21 cellular contexts compared by ENCODE assay signal in the genomic region with DNA sequence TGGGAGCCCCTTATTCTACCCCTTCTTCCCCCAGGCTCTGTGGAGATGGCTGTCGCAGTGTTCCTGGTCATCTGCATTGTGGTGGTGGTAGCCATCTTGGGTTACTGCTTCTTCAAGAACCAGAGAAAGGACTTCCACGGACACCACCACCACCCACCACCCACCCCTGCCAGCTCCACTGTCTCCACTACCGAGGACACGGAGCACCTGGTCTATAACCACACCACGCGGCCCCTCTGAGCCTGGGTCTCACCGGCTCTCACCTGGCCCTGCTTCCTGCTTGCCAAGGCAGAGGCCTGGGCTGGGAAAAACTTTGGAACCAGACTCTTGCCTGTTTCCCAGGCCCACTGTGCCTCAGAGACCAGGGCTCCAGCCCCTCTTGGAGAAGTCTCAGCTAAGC. TPM values are rescaled to one million over a fixed set of nuclear protein-coding genes. Genes with fewer than 3 reads are reported as not detected.
DNase-seq lines count a peak whose midpoint lies in the region; ATAC-seq and TF ChIP-seq lines count a peak whose summit lies in the region.
"Had no signal": no experiment of that assay in that cellular context is flagged by ENCODE, and none has a peak within 500 bp of the region (broad histone marks: within the 10 kb centered on the region; RNA-seq: fewer than 3 reads in every experiment).

No MANE protein-coding gene starts in this region.

- H3K36me3 ChIP-seq in breast epithelium, result no peaks in the 10 kb centered on the region
- H3K36me3 ChIP-seq in mammary epithelial cell (ENCODE audit: insufficient read depth, low read length), result peaks cover 14% of the 10 kb centered on the region
- H3K36me3 ChIP-seq in body of pancreas (replicated peaks in 1 of 2; ENCODE audit: insufficient read depth in 1 of 2, low read depth in 2 of 2), result peaks cover 5 to 25% of the 10 kb centered on the region in 2 donors
- peaks cover 17% of the 10 kb centered on the region for H3K36me3 ChIP-seq in neutrophil
- no peaks in the 10 kb centered on the region for H3K36me3 ChIP-seq in vagina
- H3K36me3 ChIP-seq: gastrocnemius medialis had no signal

- H4K20me1 ChIP-seq in mammary epithelial cell (ENCODE audit: insufficient read depth, low read length), result no peaks in the 10 kb centered on the region

- H3K9ac ChIP-seq in mammary epithelial cell (ENCODE audit: insufficient read depth, low read length), result no peak overlapping the region

- H3K4me3 ChIP-seq in breast epithelium (no peak overlapping the region), mammary epithelial cell (replicated peaks in 1 of 3; ENCODE audit: insufficient read depth in 1 of 3, low read depth in 2 of 3, low read length in 3 of 3) (no peak overlapping the region), body of pancreas (no peak overlapping the region), neutrophil (ENCODE audit: low read depth in 1 of 2, low read length in 1 of 2) (no peak overlapping the region), vagina (no peak overlapping the region)
- H3K4me3 ChIP-seq: BLaER1, gastrocnemius medialis, psoas muscle had no signal

- dilution Hi-C loops in mammary epithelial cell (cut with HindIII; ENCODE audit: low sequenced_read_pairs), result no loop called here

- peak overlapping the region; percentile 80 to 88 for H3K27ac ChIP-seq in breast epithelium
- H3K27ac ChIP-seq in mammary epithelial cell (ENCODE audit: insufficient read depth, low read depth, low read length), result no peak overlapping the region
- peak overlapping the region in 3 of 4 donors; percentile 58 to 74 (median 72) for H3K27ac ChIP-seq in body of pancreas
- peak overlapping the region; percentile 37 for H3K27ac ChIP-seq in neutrophil
- H3K27ac ChIP-seq in vagina, result peak overlapping the region; percentile 56
- H3K27ac ChIP-seq: BLaER1, gastrocnemius medialis, psoas muscle had no signal

- H3K4me1 ChIP-seq in breast epithelium, result peaks cover 0 to 5% of the 10 kb centered on the region in 2 donors
- no peaks in the 10 kb centered on the region for H3K4me1 ChIP-seq in mammary epithelial cell (ENCODE audit: insufficient read depth, low read length)
- peaks cover 36% of the 10 kb centered on the region for H3K4me1 ChIP-seq in body of pancreas
- H3K4me1 ChIP-seq in neutrophil (ENCODE audit: control insufficient read depth in 1 of 2, insufficient read depth in 1 of 2, low read depth in 1 of 2, low read length in 1 of 2), result peaks cover 23 to 43% of the 10 kb centered on the region in 2 experiments
- H3K4me1 ChIP-seq in vagina, result peaks cover 15% of the 10 kb centered on the region
- H3K4me1 ChIP-seq: BLaER1, gastrocnemius medialis had no signal

- no peak overlapping the region for H2AFZ ChIP-seq in mammary epithelial cell (ENCODE audit: low read depth, low read length)

- no peak overlapping the region for H3K4me2 ChIP-seq in mammary epithelial cell (ENCODE audit: insufficient read depth, low read depth, low read length)
- H3K4me2 ChIP-seq: BLaER1 had no signal

- intact Hi-C loops in breast epithelium (cut with DNase I; ENCODE audit: low total_unique reads), result no loop called here
- intact Hi-C loops in mammary epithelial cell (cut with micrococcal nuclease), result loop anchor here (2.0 kb wide), 1 partner anchor 178 kb away; no protein-coding TSS in a partner anchor
- intact Hi-C loops in body of pancreas (cut with DNase I), result loop anchor here (5.0 kb wide), 1 partner anchor 36 kb away; a partner anchor contains a TSS
- intact Hi-C loops in vagina (cut with DNase I), result loop anchor here (5.0 kb wide), 1 partner anchor 36 kb away; a partner anchor contains a TSS

- no peak for DNase-seq in breast epithelium (ENCODE audit: low spot score in 2 of 2)
- no peak for DNase-seq in mammary epithelial cell
- no peak for DNase-seq in body of pancreas
- DNase-seq in vagina (ENCODE audit: extremely low spot score in 2 of 2), result no peak
- DNase-seq in activated T-cell treated with anti-CD3 and anti-CD28 coated beads, Interleukin-2, amount 50 U/mL, for 1 hour, result no peak
- DNase-seq in NCI-H1048 (lab: John Stamatoyannopoulos, UW), result no peak
- no peak for DNase-seq in NCI-H1105 (lab: John Stamatoyannopoulos, UW)
- DNase-seq: activated CD8-positive, alpha-beta memory T cell treated with anti-CD3 and anti-CD28 coated beads, Interleukin-2, amount 50 U/mL, for 48 hours; activated effector memory CD4-positive, alpha-beta T cell treated with Interleukin-2 at 50 U/mL for 16 hours; gastrocnemius medialis; natural killer cell; NCI-H1694 treated with DMSO at 0.1 percent for 48 hours; NCI-H69; psoas muscle; SHP77 treated with DMSO at 0.1 percent for 48 hours had no signal

- TF ChIP-seq CTCF in breast epithelium (IDR thresholded peaks at IDR 0.05) (no peak), mammary epithelial cell (conservative IDR thresholded peaks at IDR 0.05 in 1 of 2, IDR thresholded peaks at IDR 0.05 in 1 of 2; ENCODE audit: extremely low read depth in 1 of 2, insufficient read depth in 1 of 2, low read depth in 1 of 2, low read length in 2 of 2) (no peak), body of pancreas (IDR thresholded peaks at IDR 0.05) (no peak), neutrophil (IDR thresholded peaks at IDR 0.05) (no peak), vagina (IDR thresholded peaks at IDR 0.05) (no peak)

- peaks cover 18% of the 10 kb centered on the region for H3K79me2 ChIP-seq in mammary epithelial cell (ENCODE audit: insufficient read depth, low read length)

- no TSS peak for BruUV-seq in mammary epithelial cell (replicated peaks; lab: Mats Ljungman, UMichigan)

- TF ChIP-seq POLR2A in breast epithelium (IDR thresholded peaks at IDR 0.05), result no peak
- TF ChIP-seq POLR2A in body of pancreas (IDR thresholded peaks at IDR 0.05), result no peak
- no peak for TF ChIP-seq POLR2A in vagina (IDR thresholded peaks at IDR 0.05)

- CTCF ChIA-PET in mammary epithelial cell (lab: Charles Lee; ENCODE audit: low non-redundant PET), result interaction anchor here (1.7 to 2.0 kb wide), 2 partner anchors 35 to 38 kb away, joined by 11 to 14 read pairs; a partner anchor contains a TSS

- H3K9me3 ChIP-seq in breast epithelium (no peaks in the 10 kb centered on the region), mammary epithelial cell (replicated peaks; ENCODE audit: insufficient read depth, low read length) (no peaks in the 10 kb centered on the region), body of pancreas (no peaks in the 10 kb centered on the region), neutrophil (no peaks in the 10 kb centered on the region), vagina (no peaks in the 10 kb centered on the region)
- H3K9me3 ChIP-seq: BLaER1, gastrocnemius medialis, psoas muscle had no signal

- in situ Hi-C loops in mammary epithelial cell (cut with MboI; ENCODE audit: low sequenced_read_pairs in 2 of 2), result loop anchor here in 1 of 2 donors (5.0 kb wide), 1 partner anchor 36 kb away; a partner anchor contains a TSS

- H3K27me3 ChIP-seq in breast epithelium, result no peaks in the 10 kb centered on the region
- H3K27me3 ChIP-seq in mammary epithelial cell (ENCODE audit: insufficient read depth, low read length), result no peaks in the 10 kb centered on the region
- no peaks in the 10 kb centered on the region for H3K27me3 ChIP-seq in body of pancreas
- no peaks in the 10 kb centered on the region for H3K27me3 ChIP-seq in neutrophil
- H3K27me3 ChIP-seq in vagina, result no peaks in the 10 kb centered on the region
- H3K27me3 ChIP-seq: BLaER1, gastrocnemius medialis had no signal

- 100% methylated on average over 5 of the region's 7 CpGs for WGBS in mammary epithelial cell (ENCODE audit: low coverage, missing lambda C conversion rate)
- WGBS in body of pancreas, 2 donors, result 70% methylated on average over 7 of the region's 7 CpGs; no CpG with 5 or more reads in 1 of the 2 donors

- ATAC-seq in body of pancreas, result no peak

RNA-seq across cellular contexts. Expression of a gene that starts 12.9 kb away (rescaled TPM):
- total RNA-seq in breast epithelium, result 100 to 1,000 TPM in 1 of 3 donors, 10 to 100 TPM in 1, 1 to 10 TPM in 1; 1.8 to 134 (median 86.5) TPM
- 100 to 1,000 TPM; 154 to 226 TPM for total RNA-seq in mammary epithelial cell
- 204 TPM for polyA plus RNA-seq in mammary epithelial cell
- polyA minus RNA-seq in mammary epithelial cell, result 283 TPM
- total RNA-seq in body of pancreas, result 100 to 1,000 TPM; 110 to 134 TPM
- total RNA-seq in vagina, result 80.3 TPM
- total RNA-seq: G401 had no signal

RNA-seq across cellular contexts. Expression of a gene that starts 17.3 kb away (rescaled TPM):
- total RNA-seq in breast epithelium, result 10 to 100 TPM in 1 of 3 donors, 1 to 10 TPM in 1, not detected in 1; 8.5 to 12.1 TPM
- total RNA-seq in mammary epithelial cell, result under 1 TPM; 0.83 to 0.87 TPM
- 0.90 TPM for polyA plus RNA-seq in mammary epithelial cell
- polyA minus RNA-seq in mammary epithelial cell, result not detected
- total RNA-seq in body of pancreas, result 1 to 10 TPM; 6.2 to 6.3 TPM
- total RNA-seq in vagina, result 32.9 TPM
- total RNA-seq: gastrocnemius medialis, natural killer cell, psoas muscle had no signal
- polyA plus RNA-seq: IgD-negative memory B cell had no signal

RNA-seq across cellular contexts. Expression of a gene that starts 28.2 kb away (rescaled TPM):
- 1 to 10 TPM in 2 of 3 donors, not detected in 1; 1.3 to 4.9 TPM for total RNA-seq in breast epithelium
- total RNA-seq in mammary epithelial cell, result not detected
- polyA plus RNA-seq in mammary epithelial cell, result not detected
- not detected for polyA minus RNA-seq in mammary epithelial cell
- not detected for total RNA-seq in body of pancreas
- not detected for total RNA-seq in vagina
- total RNA-seq: epithelial cell of proximal tubule, G401, natural killer cell, psoas muscle had no signal
- polyA plus RNA-seq: keratinocyte, psoas muscle had no signal

RNA-seq across cellular contexts. Expression of a gene that starts 37.5 kb away (rescaled TPM):
- total RNA-seq in breast epithelium (10 to 100 TPM; 23.2 to 25.0 (median 23.9) TPM), mammary epithelial cell (10 to 100 TPM; 21.5 to 56.0 TPM), body of pancreas (10 to 100 TPM; 10.9 to 14.8 TPM), vagina (21.4 TPM)
- 18.4 TPM for polyA plus RNA-seq in mammary epithelial cell
- 43.4 TPM for polyA minus RNA-seq in mammary epithelial cell

RNA-seq across cellular contexts. Expression of a gene that starts 49.5 kb away (rescaled TPM):
- total RNA-seq in breast epithelium (10 to 100 TPM; 18.4 to 55.8 (median 24.3) TPM), mammary epithelial cell (10 to 100 TPM; 12.0 to 40.9 TPM), body of pancreas (10 to 100 TPM; 18.7 to 36.6 TPM), vagina (14.0 TPM)
- 48.4 TPM for polyA plus RNA-seq in mammary epithelial cell
- polyA minus RNA-seq in mammary epithelial cell, result 31.5 TPM
